Comparison of ENCODE assay signal across 1 cellular context in genomic region chr3:88031543-88032148, GRCh38.
TF ChIP-seq lines count a peak whose summit lies in the region.

No MANE protein-coding gene starts in this region.

TF ChIP-seq in H1, 55 proteins besides CTCF, POLR2A, EP300 and RAD21:
- TF ChIP-seq POLR2AphosphoS5 (IDR thresholded peaks at IDR 0.05; ENCODE audit: low read depth, low read length) (no peak), RFX5 (IDR thresholded peaks at IDR 0.05; ENCODE audit: borderline replicate concordance, low read depth, low read length) (no peak)
